Comparison of ENCODE assay signal across 8 cellular contexts in genomic region chr6:27668442-27669275, GRCh38.
A peak's percentile ranks its signal among the peaks of the same experiment; 100 is the strongest.
DNase-seq lines count a peak whose midpoint lies in the region; ATAC-seq and FAIRE-seq lines count a peak whose summit lies in the region.

No MANE protein-coding gene starts in this region.

- ATAC-seq in GM21515 (IDR thresholded peaks at IDR 0.05; ENCODE audit: unreplicated experiment) (no peak), GM18517 (IDR thresholded peaks at IDR 0.05; ENCODE audit: unreplicated experiment) (no peak)

- no peak for DNase-seq in GM18507 (ENCODE audit: extremely low spot score, insufficient read length, low read depth)
- peak; percentile 34 to 78 for DNase-seq in NCI-H524 (lab: John Stamatoyannopoulos, UW)
- peak; percentile 75 for DNase-seq in activated T-cell treated with anti-CD3 and anti-CD28 coated beads for 48 hours (ENCODE audit: low read depth)
- DNase-seq in hepatic stellate cell (ENCODE audit: low spot score), result peak; percentile 22
- DNase-seq in stimulated activated CD4-positive, alpha-beta T cell treated with anti-CD3 and anti-CD28 coated beads, Interleukin-2, amount 100 ng/mL, for 48 hours, result peak; percentile 68 to 70

- peak; percentile 81 for FAIRE-seq in A204.1 (lab: Jason Lieb, UNC)
- peak; percentile 73 for FAIRE-seq in GM18507 (lab: Jason Lieb, UNC)
